24 cellular contexts compared by ENCODE assay signal in genomic region chr2:229456091-229456490, GRCh38.
A peak's percentile ranks its signal among the peaks of the same experiment; 100 is the strongest.
DNase-seq lines count a peak whose midpoint lies in the region; ATAC-seq and TF ChIP-seq lines count a peak whose summit lies in the region.
"Had no signal": no experiment of that assay in that cellular context is flagged by ENCODE, and none has a peak within 500 bp of the region (broad histone marks: within the 10 kb centered on the region; RNA-seq: fewer than 3 reads in every experiment).

No MANE protein-coding gene starts in this region.

- no peak overlapping the region for H2AFZ ChIP-seq in ACC112 (ENCODE audit: low read length, unreplicated experiment)
- H2AFZ ChIP-seq: GM23338 had no signal

- H3K4me1 Mint-ChIP-seq in effector memory CD8-positive, alpha-beta T cell (ENCODE audit: low read depth in 2 of 2): no peaks in the 10 kb centered on the region
- H3K4me1 Mint-ChIP-seq: CD14-positive monocyte; CD8-positive, alpha-beta memory T cell; GM23338 had no signal

- no peaks in the 10 kb centered on the region for H3K36me3 Mint-ChIP-seq in effector memory CD8-positive, alpha-beta T cell (ENCODE audit: insufficient read depth)
- H3K36me3 Mint-ChIP-seq: CD14-positive monocyte; CD8-positive, alpha-beta memory T cell had no signal

- H3K27ac Mint-ChIP-seq in effector memory CD8-positive, alpha-beta T cell: no peak overlapping the region
- H3K27ac Mint-ChIP-seq: CD8-positive, alpha-beta memory T cell; GM23338; T-helper 1 cell treated with Interleukin-12 subunit alpha and Interleukin-12 subunit beta and Interleukin-4 antibody, amounts not matched to agents 30 μg/mL and 1 μg/mL, for 36 hours had no signal

- H3K27me3 ChIP-seq in ACC112 (ENCODE audit: insufficient read depth, low read length) (no peaks in the 10 kb centered on the region), RWPE2 (ENCODE audit: insufficient read depth, poor library complexity, severe bottlenecking) (no peaks in the 10 kb centered on the region)
- H3K27me3 ChIP-seq: BE2C, MG63 had no signal

- H3K4me1 ChIP-seq in ACC112 (ENCODE audit: control insufficient read depth, insufficient read depth, low read length, unreplicated experiment) (peaks cover 39% of the 10 kb centered on the region), RWPE2 (ENCODE audit: insufficient read depth, poor library complexity, severe bottlenecking) (peaks cover 18% of the 10 kb centered on the region)
- H3K4me1 ChIP-seq: BE2C had no signal

- H3K27ac ChIP-seq in ACC112 (ENCODE audit: low read depth, low read length): peak overlapping the region; percentile 98
- peak overlapping the region; percentile 89 for H3K27ac ChIP-seq in RWPE2 (ENCODE audit: poor library complexity, severe bottlenecking)

- peaks cover 0 to 2% of the 10 kb centered on the region in 2 donors for H3K9me3 Mint-ChIP-seq in effector memory CD8-positive, alpha-beta T cell
- H3K9me3 Mint-ChIP-seq: GM23338; T-helper 1 cell treated with Interleukin-12 subunit alpha and Interleukin-12 subunit beta and Interleukin-4 antibody, amounts not matched to agents 30 μg/mL and 1 μg/mL, for 36 hours had no signal

- peaks cover 17 to 22% of the 10 kb centered on the region in 2 donors for H3K27me3 Mint-ChIP-seq in effector memory CD8-positive, alpha-beta T cell

- H3K36me3 ChIP-seq in ACC112 (ENCODE audit: insufficient read depth, low read length) (no peaks in the 10 kb centered on the region), RWPE2 (ENCODE audit: low read depth) (no peaks in the 10 kb centered on the region)
- H3K36me3 ChIP-seq: BE2C had no signal

- ATAC-seq in RWPE2 (ENCODE audit: low read depth): no peak
- no peak for ATAC-seq in effector memory CD8-positive, alpha-beta T cell (replicated peaks)
- no peak for ATAC-seq in GM18870 (IDR thresholded peaks at IDR 0.05; ENCODE audit: unreplicated experiment)
- ATAC-seq: GM23338 had no signal

- DNase-seq in HT1080 (ENCODE audit: low read depth) (peak; percentile 60), RWPE2 (ENCODE audit: low spot score) (no peak), choroid plexus epithelial cell (ENCODE audit: low read depth) (peak; percentile 32), T1000 (lab: John Stamatoyannopoulos, UW) (no peak)
- no peak for DNase-seq in effector memory CD8-positive, alpha-beta T cell
- DNase-seq: ACHN; BE2C; CD8-positive, alpha-beta memory T cell; DMS 273 treated with DMSO at 0.1 percent for 48 hours; DMS79 treated with DMSO at 0.1 percent for 48 hours; Karpas-422; MG63; NCI-H1105 treated with DMSO at 0.1 percent for 48 hours; NCI-H2029; NCI-H446; NCI-H524 treated with DMSO at 0.1 percent for 48 hours; NCI-H774; PC-3; SHP77 treated with DMSO at 0.1 percent for 48 hours had no signal

- no peaks in the 10 kb centered on the region for H3K9me3 ChIP-seq in RWPE2 (ENCODE audit: severe bottlenecking)
- H3K9me3 ChIP-seq: BE2C, MG63 had no signal

- no peak overlapping the region for H3K4me3 Mint-ChIP-seq in effector memory CD8-positive, alpha-beta T cell
- H3K4me3 Mint-ChIP-seq: CD14-positive monocyte; CD8-positive, alpha-beta memory T cell; GM23338; T-helper 1 cell treated with Interleukin-12 subunit alpha and Interleukin-12 subunit beta and Interleukin-4 antibody, amounts not matched to agents 30 μg/mL and 1 μg/mL, for 36 hours had no signal

- H3K4me3 ChIP-seq in ACC112 (ENCODE audit: low read depth, low read length) (no peak overlapping the region), RWPE2 (ENCODE audit: severe bottlenecking) (no peak overlapping the region), choroid plexus epithelial cell (ENCODE audit: low read depth, low read length) (no peak overlapping the region)
- H3K4me3 ChIP-seq: GM23338, MG63 had no signal

- H3K79me2 ChIP-seq in ACC112 (ENCODE audit: control insufficient read depth, insufficient read depth, low read length, unreplicated experiment): no peaks in the 10 kb centered on the region

- TF ChIP-seq CTCF in RWPE2 (IDR thresholded peaks at IDR 0.05; ENCODE audit: poor library complexity, severe bottlenecking) (no peak), choroid plexus epithelial cell (conservative IDR thresholded peaks at IDR 0.05; ENCODE audit: low read depth, low read length) (no peak)

Comparison
In these comparisons a context has a peak if more than half of its experiments do, and no peak if none do; other contexts are left out.
1. DNase-seq: peak in HT1080 (single experiment) and choroid plexus epithelial cell (single experiment); none in RWPE2 (single experiment), effector memory CD8-positive, alpha-beta T cell (0 of 3) and T1000 (single experiment).